Comparison of ENCODE assay signal across 21 cellular contexts in the genomic region with DNA sequence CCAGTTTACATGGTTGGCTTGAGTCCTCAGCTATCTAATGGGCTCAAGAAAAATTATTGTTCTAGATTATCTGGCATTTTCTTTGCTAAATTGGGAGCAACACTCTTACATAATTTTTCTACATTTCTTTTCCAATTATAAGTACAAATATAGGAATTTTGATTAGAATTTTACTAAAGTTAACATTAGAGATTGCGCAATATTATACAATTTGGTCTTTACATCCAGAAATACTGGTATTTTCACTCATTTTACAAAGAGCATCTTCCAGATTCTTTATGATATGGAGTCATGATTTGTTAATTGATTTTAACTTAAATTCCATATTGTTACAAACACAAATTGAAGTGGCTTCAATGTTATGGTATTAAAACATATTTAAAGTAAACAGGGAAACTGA.
"Had no signal": no experiment of that assay in that cellular context is flagged by ENCODE, and none has a peak within 500 bp of the region (broad histone marks: within the 10 kb centered on the region; RNA-seq: fewer than 3 reads in every experiment).

No MANE protein-coding gene starts in this region.

- H3K27me3 ChIP-seq: MG63 had no signal

- H3K4me3 ChIP-seq: MG63 had no signal

- H3K27ac ChIP-seq: RWPE1 had no signal

- H3K9me3 ChIP-seq: MG63, SK-N-SH had no signal

- ATAC-seq: T-cell had no signal

- DNase-seq: Karpas-422, KG1, MG63, NCI-H1092, NCI-H1105 treated with DMSO at 0.1 percent for 48 hours, NCI-H1436, NCI-H187, NCI-H2029, NCI-H2081 treated with DMSO at 0.1 percent for 48 hours, NCI-H2171, NCI-H226, NCI-H446, NCI-H510A, NCI-H524 treated with DMSO at 0.1 percent for 48 hours, NCI-H69, NCI-H774, SHP77, SK-N-SH, SW 1271, T-cell had no signal

- H3K4me2 ChIP-seq: SK-N-SH had no signal

- H3K9ac ChIP-seq: SK-N-SH had no signal
